In the genomic region with DNA sequence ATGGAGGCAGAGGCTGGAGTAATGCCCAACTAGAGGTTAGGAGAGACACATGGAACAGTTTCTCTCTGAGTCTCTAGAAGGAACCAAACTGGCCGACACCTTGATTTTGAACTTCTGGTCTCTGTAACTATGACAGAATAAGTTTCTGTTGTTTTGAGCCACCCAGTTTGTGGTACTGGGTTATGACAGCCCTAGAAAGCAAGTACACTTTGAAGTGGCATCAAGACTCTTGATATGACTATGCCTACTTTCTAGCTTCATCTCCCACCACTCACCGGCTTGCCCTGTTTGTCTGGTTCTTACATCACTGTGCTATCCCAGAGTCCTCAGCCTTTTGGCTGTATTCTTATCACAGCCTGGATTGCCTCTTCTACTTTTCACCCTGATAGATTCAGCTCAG, we compare ENCODE assay signal across 14 cellular contexts.
DNase-seq lines count a peak whose midpoint lies in the region; ATAC-seq, FAIRE-seq and TF ChIP-seq lines count a peak whose summit lies in the region.
"Had no signal": no experiment of that assay in that cellular context is flagged by ENCODE, and none has a peak within 500 bp of the region (broad histone marks: within the 10 kb centered on the region; RNA-seq: fewer than 3 reads in every experiment).

No MANE protein-coding gene starts in this region.

- intact Hi-C loops in tibial artery (cut with DNase I; ENCODE audit: low total_unique reads) (loop anchor here (10.0 kb wide), 1 partner anchor 161 kb away; no protein-coding TSS in a partner anchor), pancreas (cut with DNase I) (no loop called here)

- peak overlapping the region; percentile 82 to 86 for H3K27ac ChIP-seq in tibial artery
- no peak overlapping the region for H3K27ac ChIP-seq in pancreas

- TF ChIP-seq CTCF in tibial artery (IDR thresholded peaks at IDR 0.05) (no peak), pancreas (IDR thresholded peaks at IDR 0.05) (no peak)

- ATAC-seq in HG02588 (IDR thresholded peaks at IDR 0.05; ENCODE audit: unreplicated experiment) (peak; percentile 82), HG03520 (IDR thresholded peaks at IDR 0.05; ENCODE audit: unreplicated experiment) (peak; percentile 74), pancreas (no peak)
- ATAC-seq: right cardiac atrium had no signal

- 87 to 91% methylated on average over 2 of the region's 2 CpGs for WGBS in pancreas, 2 donors

- no peaks in the 10 kb centered on the region for H3K27me3 ChIP-seq in tibial artery
- H3K27me3 ChIP-seq in pancreas, result no peaks in the 10 kb centered on the region
- H3K27me3 ChIP-seq: BE2C had no signal

- no peaks in the 10 kb centered on the region for H3K9me3 ChIP-seq in tibial artery
- H3K9me3 ChIP-seq in pancreas, result no peaks in the 10 kb centered on the region
- H3K9me3 ChIP-seq: BE2C had no signal

- DNase-seq in stimulated activated CD4-positive, alpha-beta T cell treated with anti-CD3 and anti-CD28 coated beads, Interleukin-4, amount 100 ng/mL, for 24 hours, result peak; percentile 5
- no peak for DNase-seq in stimulated activated CD4-positive, alpha-beta T cell treated with anti-CD3 and anti-CD28 coated beads, Interleukin-2, amount 100 ng/mL, for 48 hours
- DNase-seq in tibial artery (no peak), pancreas (no peak), C1 segment of cervical spinal cord (lab: John Stamatoyannopoulos, UW) (no peak), NCI-H82 (lab: John Stamatoyannopoulos, UW) (no peak)
- DNase-seq: activated B cell treated with CpG ODN at 0.5 μM for 24 hours, BE2C, cortex of kidney, islet precursor cell, NCI-H2029, right cardiac atrium had no signal

- FAIRE-seq in pancreas (lab: Jason Lieb, UNC), result no peak

- H3K4me3 ChIP-seq in tibial artery, result no peak overlapping the region
- no peak overlapping the region for H3K4me3 ChIP-seq in pancreas

- H3K4me1 ChIP-seq in tibial artery (peaks cover 0 to 42% (median 16%) of the 10 kb centered on the region in 4 donors), pancreas (no peaks in the 10 kb centered on the region)
- H3K4me1 ChIP-seq: BE2C had no signal

- H3K36me3 ChIP-seq in tibial artery (no peaks in the 10 kb centered on the region), pancreas (no peaks in the 10 kb centered on the region)
- H3K36me3 ChIP-seq: BE2C had no signal

Comparison
In these comparisons a context has a peak if more than half of its experiments do, and no peak if none do; other contexts are left out.
1. ATAC-seq: peak in HG02588 (single experiment) and HG03520 (single experiment); none in pancreas (0 of 4).
2. H3K27ac ChIP-seq: peak in tibial artery (2 of 2); none in pancreas (0 of 4).